ENCODE assay signal across 16 cellular contexts in the genomic region with DNA sequence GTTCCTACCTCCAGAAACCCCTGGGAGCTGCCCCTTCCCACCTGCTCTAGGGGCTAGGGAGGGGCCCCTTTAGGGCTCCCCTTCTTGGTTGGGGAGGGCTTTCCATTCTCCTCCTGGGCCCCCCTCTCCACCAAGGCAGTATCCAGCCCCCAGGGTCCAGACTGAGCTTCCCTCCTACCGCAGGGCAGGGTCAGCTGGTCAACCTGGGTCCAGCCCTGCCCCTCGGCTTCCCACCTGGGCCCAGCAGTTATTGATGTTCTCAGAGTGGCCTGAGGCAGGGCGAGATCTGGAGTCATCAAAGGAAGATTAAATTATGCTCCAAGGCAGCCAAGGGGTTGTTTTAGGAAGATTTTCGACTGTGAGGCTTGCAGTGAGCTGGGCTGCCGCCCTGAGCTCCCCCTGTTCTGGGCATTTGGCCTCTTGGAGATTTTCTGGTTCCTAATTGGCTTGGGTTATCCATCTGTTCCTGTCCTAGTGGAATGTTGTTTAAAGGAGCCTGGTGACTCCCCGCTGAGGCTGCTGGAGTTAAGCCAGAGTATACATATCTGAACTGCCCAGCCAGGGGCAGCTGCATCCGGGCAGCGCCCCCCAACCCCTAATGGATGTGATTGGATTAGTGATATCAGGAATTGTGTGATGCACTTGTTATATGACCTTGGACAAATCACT. TPM values are rescaled to one million over a fixed set of nuclear protein-coding genes. Genes with fewer than 3 reads are reported as not detected.
DNase-seq lines count a peak whose midpoint lies in the region; ATAC-seq and TF ChIP-seq lines count a peak whose summit lies in the region.
"Had no signal": no experiment of that assay in that cellular context is flagged by ENCODE, and none has a peak within 500 bp of the region (broad histone marks: within the 10 kb centered on the region; RNA-seq: fewer than 3 reads in every experiment).

No MANE protein-coding gene starts in this region.

- H3K9me3 Mint-ChIP-seq in effector memory CD8-positive, alpha-beta T cell = no peaks in the 10 kb centered on the region
- H3K9me3 Mint-ChIP-seq: activated naive CD4-positive, alpha-beta T cell treated with anti-CD3 and anti-CD28 coated beads, Interleukin-2, amount 10 ng/mL, durations not matched to agents 7 days and 5 days; stimulated activated effector memory CD8-positive, alpha-beta T cell treated with anti-CD3 and anti-CD28 coated beads, Interleukin-12 subunit alpha, Interleukin-12 subunit beta, amount 100 ng/mL, for 72 hours; WTC11 had no signal

- DNase-seq in NCI-H345 (lab: John Stamatoyannopoulos, UW) = peak; percentile 1
- peak; percentile 92 for DNase-seq in dermis blood vessel endothelial cell
- DNase-seq in skeletal muscle cell (ENCODE audit: low read depth) = peak; percentile 1
- no peak for DNase-seq in posterior vena cava (ENCODE audit: low spot score)
- no peak for DNase-seq in effector memory CD8-positive, alpha-beta T cell
- DNase-seq in OCI-M1 (lab: John Stamatoyannopoulos, UW) = no peak
- DNase-seq: activated naive CD4-positive, alpha-beta T cell treated with anti-CD3 and anti-CD28 coated beads, Interleukin-2, amount 10 ng/mL, durations not matched to agents 7 days and 5 days; NK-92 treated with Interleukin-12 subunit alpha and Interleukin-12 subunit beta, amount 100 ng/mL, for 24 hours; SIG-M5; stimulated activated CD4-positive, alpha-beta T cell treated with anti-CD3 and anti-CD28 coated beads, Interleukin-4, amount 100 ng/mL, for 1 hour had no signal

- H3K36me3 Mint-ChIP-seq in effector memory CD8-positive, alpha-beta T cell (ENCODE audit: insufficient read depth) = no peaks in the 10 kb centered on the region
- H3K36me3 Mint-ChIP-seq: activated naive CD4-positive, alpha-beta T cell treated with anti-CD3 and anti-CD28 coated beads, Interleukin-2, amount 10 ng/mL, durations not matched to agents 7 days and 5 days; stimulated activated effector memory CD8-positive, alpha-beta T cell treated with anti-CD3 and anti-CD28 coated beads, Interleukin-12 subunit alpha, Interleukin-12 subunit beta, amount 100 ng/mL, for 72 hours; WTC11 had no signal

- TF ChIP-seq CTCF in HEK293 (tag by site-specific recombination; IDR thresholded peaks at IDR 0.05) = no peak

- no peaks in the 10 kb centered on the region; the same call in 1 of the 2 replicates for H3K4me1 ChIP-seq in HEK293 (ENCODE audit: control insufficient read depth, insufficient read depth, low read length)
- H3K4me1 ChIP-seq: prostate gland had no signal

- POLR2A ChIA-PET in HEK293 (lab: Yijun Ruan, JAX) = interaction anchor here (0.6 to 1.4 kb wide), 3 partner anchors 9 to 282 kb away, joined by 3 to 4 read pairs (median 3); no protein-coding TSS in a partner anchor

- intact Hi-C loops in posterior vena cava (cut with DNase I) = no loop called here

- no peaks in the 10 kb centered on the region for H3K36me3 ChIP-seq in HEK293 (ENCODE audit: control insufficient read depth in 2 of 2, insufficient read depth in 1 of 2, low read length in 2 of 2)
- H3K36me3 ChIP-seq: prostate gland had no signal

- no peaks in the 10 kb centered on the region for H3K9me3 ChIP-seq in HEK293 (ENCODE audit: control insufficient read depth, insufficient read depth, low read depth, low read length)
- H3K9me3 ChIP-seq: prostate gland had no signal

- no peak overlapping the region for H3K4me3 Mint-ChIP-seq in effector memory CD8-positive, alpha-beta T cell
- H3K4me3 Mint-ChIP-seq: activated naive CD4-positive, alpha-beta T cell treated with anti-CD3 and anti-CD28 coated beads, Interleukin-2, amount 10 ng/mL, durations not matched to agents 7 days and 5 days; stimulated activated effector memory CD8-positive, alpha-beta T cell treated with anti-CD3 and anti-CD28 coated beads, Interleukin-12 subunit alpha, Interleukin-12 subunit beta, amount 100 ng/mL, for 72 hours; WTC11 had no signal

- H3K27ac ChIP-seq in HEK293 (ENCODE audit: extremely low read depth, low read depth, low read length) = no peak overlapping the region
- H3K27ac ChIP-seq: prostate gland had no signal

- H3K4me1 Mint-ChIP-seq in effector memory CD8-positive, alpha-beta T cell (ENCODE audit: low read depth in 2 of 2) = no peaks in the 10 kb centered on the region
- H3K4me1 Mint-ChIP-seq: activated naive CD4-positive, alpha-beta T cell treated with anti-CD3 and anti-CD28 coated beads, Interleukin-2, amount 10 ng/mL, durations not matched to agents 7 days and 5 days; stimulated activated effector memory CD8-positive, alpha-beta T cell treated with anti-CD3 and anti-CD28 coated beads, Interleukin-12 subunit alpha, Interleukin-12 subunit beta, amount 100 ng/mL, for 72 hours had no signal

- peaks cover 38 to 87% of the 10 kb centered on the region in 2 donors for H3K27me3 Mint-ChIP-seq in effector memory CD8-positive, alpha-beta T cell

- CTCF ChIA-PET in HEK293 (lab: Yijun Ruan, JAX) = interaction anchor here (0.8 to 8.6 kb wide), 4 partner anchors 18 to 575 kb away, joined by 3 to 450 read pairs (median 48); no protein-coding TSS in a partner anchor

- no peak for ATAC-seq in effector memory CD8-positive, alpha-beta T cell (replicated peaks)
- ATAC-seq: stimulated activated effector memory CD8-positive, alpha-beta T cell treated with anti-CD3 and anti-CD28 coated beads, Interleukin-12 subunit alpha, Interleukin-12 subunit beta, amount 100 ng/mL, for 72 hours had no signal

- H3K27ac Mint-ChIP-seq in effector memory CD8-positive, alpha-beta T cell = no peak overlapping the region
- H3K27ac Mint-ChIP-seq: activated naive CD4-positive, alpha-beta T cell treated with anti-CD3 and anti-CD28 coated beads, Interleukin-2, amount 10 ng/mL, durations not matched to agents 7 days and 5 days; stimulated activated effector memory CD8-positive, alpha-beta T cell treated with anti-CD3 and anti-CD28 coated beads, Interleukin-12 subunit alpha, Interleukin-12 subunit beta, amount 100 ng/mL, for 72 hours; WTC11 had no signal

- H3K4me3 ChIP-seq in HEK293 (ENCODE audit: low read depth, low read length) (no peak overlapping the region), skeletal muscle cell (ENCODE audit: low read depth, low read length) (no peak overlapping the region)
- H3K4me3 ChIP-seq: prostate gland had no signal

TF ChIP-seq in HEK293, 187 proteins besides CTCF, POLR2A, EP300 and RAD21:
- TF ChIP-seq GLIS1 (tag by site-specific recombination; IDR thresholded peaks at IDR 0.05) = 0 out of 2 replicates have a peak, but pooled peaks have one; percentile 22
- TF ChIP-seq ZNF76 (tag by site-specific recombination; IDR thresholded peaks at IDR 0.05; ENCODE audit: borderline replicate concordance, low read depth) = no peak
- no peak for TF ChIP-seq ZNF140 (tag by site-specific recombination; IDR thresholded peaks at IDR 0.05)
- TF ChIP-seq ZNF169 (tag by site-specific recombination; IDR thresholded peaks at IDR 0.05) = no peak
- no peak for TF ChIP-seq ZEB2 (tag by site-specific recombination; IDR thresholded peaks at IDR 0.05)
- TF ChIP-seq ZBTB8A (tag by site-specific recombination; IDR thresholded peaks at IDR 0.05) = 0 out of 2 replicates have a peak, but pooled peaks have one; percentile 23
- TF ChIP-seq, protein P1, sequence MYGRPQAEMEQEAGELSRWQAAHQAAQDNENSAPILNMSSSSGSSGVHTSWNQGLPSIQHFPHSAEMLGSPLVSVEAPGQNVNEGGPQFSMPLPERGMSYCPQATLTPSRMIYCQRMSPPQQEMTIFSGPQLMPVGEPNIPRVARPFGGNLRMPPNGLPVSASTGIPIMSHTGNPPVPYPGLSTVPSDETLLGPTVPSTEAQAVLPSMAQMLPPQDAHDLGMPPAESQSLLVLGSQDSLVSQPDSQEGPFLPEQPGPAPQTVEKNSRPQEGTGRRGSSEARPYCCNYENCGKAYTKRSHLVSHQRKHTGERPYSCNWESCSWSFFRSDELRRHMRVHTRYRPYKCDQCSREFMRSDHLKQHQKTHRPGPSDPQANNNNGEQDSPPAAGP (tag by site-specific recombination; IDR thresholded peaks at IDR 0.05) = no peak
- TF ChIP-seq, protein P2, sequence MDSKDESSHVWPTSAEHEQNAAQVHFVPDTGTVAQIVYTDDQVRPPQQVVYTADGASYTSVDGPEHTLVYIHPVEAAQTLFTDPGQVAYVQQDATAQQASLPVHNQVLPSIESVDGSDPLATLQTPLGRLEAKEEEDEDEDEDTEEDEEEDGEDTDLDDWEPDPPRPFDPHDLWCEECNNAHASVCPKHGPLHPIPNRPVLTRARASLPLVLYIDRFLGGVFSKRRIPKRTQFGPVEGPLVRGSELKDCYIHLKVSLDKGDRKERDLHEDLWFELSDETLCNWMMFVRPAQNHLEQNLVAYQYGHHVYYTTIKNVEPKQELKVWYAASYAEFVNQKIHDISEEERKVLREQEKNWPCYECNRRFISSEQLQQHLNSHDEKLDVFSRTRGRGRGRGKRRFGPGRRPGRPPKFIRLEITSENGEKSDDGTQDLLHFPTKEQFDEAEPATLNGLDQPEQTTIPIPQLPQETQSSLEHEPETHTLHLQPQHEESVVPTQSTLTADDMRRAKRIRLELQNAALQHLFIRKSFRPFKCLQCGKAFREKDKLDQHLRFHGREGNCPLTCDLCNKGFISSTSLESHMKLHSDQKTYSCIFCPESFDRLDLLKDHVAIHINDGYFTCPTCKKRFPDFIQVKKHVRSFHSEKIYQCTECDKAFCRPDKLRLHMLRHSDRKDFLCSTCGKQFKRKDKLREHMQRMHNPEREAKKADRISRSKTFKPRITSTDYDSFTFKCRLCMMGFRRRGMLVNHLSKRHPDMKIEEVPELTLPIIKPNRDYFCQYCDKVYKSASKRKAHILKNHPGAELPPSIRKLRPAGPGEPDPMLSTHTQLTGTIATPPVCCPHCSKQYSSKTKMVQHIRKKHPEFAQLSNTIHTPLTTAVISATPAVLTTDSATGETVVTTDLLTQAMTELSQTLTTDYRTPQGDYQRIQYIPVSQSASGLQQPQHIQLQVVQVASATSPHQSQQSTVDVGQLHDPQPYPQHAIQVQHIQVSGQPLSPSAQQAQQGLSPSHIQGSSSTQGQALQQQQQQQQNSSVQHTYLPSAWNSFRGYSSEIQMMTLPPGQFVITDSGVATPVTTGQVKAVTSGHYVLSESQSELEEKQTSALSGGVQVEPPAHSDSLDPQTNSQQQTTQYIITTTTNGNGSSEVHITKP (tag by site-specific recombination; IDR thresholded peaks at IDR 0.05) = peak; percentile 50

RNA-seq across cellular contexts. Expression of a gene that starts 1.8 kb away (rescaled TPM):
- not detected in 2 replicates for total RNA-seq in dermis blood vessel endothelial cell
- not detected for total RNA-seq in posterior vena cava
- total RNA-seq: bronchial epithelial cell, mucosa of gallbladder, WTC11 had no signal

RNA-seq across cellular contexts. Expression of a gene that starts 32.7 kb away (rescaled TPM):
- total RNA-seq in dermis blood vessel endothelial cell (not detected in 2 replicates), posterior vena cava (not detected)
- total RNA-seq: bronchial epithelial cell, mucosa of gallbladder, prostate gland, WTC11 had no signal

Comparison
In these comparisons a context has a peak if more than half of its experiments do, and no peak if none do; other contexts are left out.
1. DNase-seq: peak in NCI-H345 (single experiment), dermis blood vessel endothelial cell (single experiment) and skeletal muscle cell (single experiment); none in posterior vena cava (single experiment), effector memory CD8-positive, alpha-beta T cell (0 of 3) and OCI-M1 (single experiment).